Comparison of ENCODE assay signal across 17 cellular contexts in the genomic region with DNA sequence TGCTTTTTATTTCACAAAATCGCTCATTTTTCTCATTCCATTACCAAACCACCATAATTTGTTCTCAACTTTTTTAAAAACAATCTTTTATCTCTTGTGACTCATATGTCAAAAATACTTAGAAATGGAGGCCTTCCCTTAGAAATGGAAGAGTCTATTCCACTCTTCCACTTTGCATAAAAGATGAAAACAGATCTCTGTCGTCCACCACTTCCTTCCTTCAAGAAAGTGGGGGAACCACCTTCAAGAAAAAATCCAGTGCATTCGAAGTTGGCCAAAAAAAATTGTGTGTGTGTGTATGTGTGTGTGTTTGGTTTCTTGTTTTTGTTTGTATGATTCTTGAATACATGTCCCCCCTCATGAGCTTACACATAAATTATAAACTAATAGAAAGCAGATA.
DNase-seq lines count a peak whose midpoint lies in the region; ATAC-seq lines count a peak whose summit lies in the region.
"Had no signal": no experiment of that assay in that cellular context is flagged by ENCODE, and none has a peak within 500 bp of the region (broad histone marks: within the 10 kb centered on the region; RNA-seq: fewer than 3 reads in every experiment).

No MANE protein-coding gene starts in this region.

- no peaks in the 10 kb centered on the region for H3K4me1 ChIP-seq in CD4-positive, CD25-positive, alpha-beta regulatory T cell (ENCODE audit: control insufficient read depth, insufficient read depth, low read length, poor library complexity, severe bottlenecking)
- H3K4me1 ChIP-seq: BLaER1, HAP-1 had no signal

- POLR2A ChIA-PET in activated CD4-positive, alpha-beta memory T cell treated with anti-CD3 and anti-CD28 coated beads, Interleukin-2, amount 10 ng/mL, durations not matched to agents 7 days and 5 days (lab: Charles Lee), result no interaction called here

- intact Hi-C loops in activated CD4-positive, alpha-beta T cell treated with anti-CD3 and anti-CD28 coated beads, Interleukin-2, amount 10 ng/mL, durations not matched to agents 24 days and 14 days (cut with micrococcal nuclease), result loop anchor here (1.0 to 5.0 kb wide), 3 partner anchors 8 to 452 kb away; no protein-coding TSS in a partner anchor

- H3K27ac Mint-ChIP-seq in activated CD4-positive, alpha-beta T cell treated with anti-CD3 and anti-CD28 coated beads, Interleukin-2, amount 10 ng/mL, durations not matched to agents 24 days and 14 days, result peak overlapping the region; percentile 51
- peak overlapping the region in 2 of 3 donors; percentile 32 to 74 for H3K27ac Mint-ChIP-seq in CD4-positive, CD25-positive, alpha-beta regulatory T cell
- peak overlapping the region; percentile 61 for H3K27ac Mint-ChIP-seq in activated CD4-positive, alpha-beta memory T cell treated with anti-CD3 and anti-CD28 coated beads, Interleukin-2, amount 10 ng/mL, durations not matched to agents 7 days and 5 days
- H3K27ac Mint-ChIP-seq in naive B cell, result peak overlapping the region in 1 of 6 donors; percentile 19

- H3K27me3 Mint-ChIP-seq in activated CD4-positive, alpha-beta T cell treated with anti-CD3 and anti-CD28 coated beads, Interleukin-2, amount 10 ng/mL, durations not matched to agents 24 days and 14 days, result no peaks in the 10 kb centered on the region
- no peaks in the 10 kb centered on the region for H3K27me3 Mint-ChIP-seq in CD4-positive, CD25-positive, alpha-beta regulatory T cell
- no peaks in the 10 kb centered on the region for H3K27me3 Mint-ChIP-seq in activated CD4-positive, alpha-beta memory T cell treated with anti-CD3 and anti-CD28 coated beads, Interleukin-2, amount 10 ng/mL, durations not matched to agents 7 days and 5 days
- no peaks in the 10 kb centered on the region for H3K27me3 Mint-ChIP-seq in naive B cell

- H3K36me3 Mint-ChIP-seq in activated CD4-positive, alpha-beta T cell treated with anti-CD3 and anti-CD28 coated beads, Interleukin-2, amount 10 ng/mL, durations not matched to agents 24 days and 14 days (ENCODE audit: low read depth), result no peaks in the 10 kb centered on the region
- no peaks in the 10 kb centered on the region for H3K36me3 Mint-ChIP-seq in CD4-positive, CD25-positive, alpha-beta regulatory T cell
- H3K36me3 Mint-ChIP-seq in activated CD4-positive, alpha-beta memory T cell treated with anti-CD3 and anti-CD28 coated beads, Interleukin-2, amount 10 ng/mL, durations not matched to agents 7 days and 5 days (ENCODE audit: low read depth), result peaks cover 2% of the 10 kb centered on the region
- no peaks in the 10 kb centered on the region for H3K36me3 Mint-ChIP-seq in naive B cell

- H3K4me3 ChIP-seq in CD4-positive, CD25-positive, alpha-beta regulatory T cell (ENCODE audit: low read depth, low read length), result peak overlapping the region; percentile 4
- H3K4me3 ChIP-seq: BLaER1, HAP-1 had no signal

- H3K9me3 Mint-ChIP-seq in activated CD4-positive, alpha-beta T cell treated with anti-CD3 and anti-CD28 coated beads, Interleukin-2, amount 10 ng/mL, durations not matched to agents 24 days and 14 days, result peaks cover 4% of the 10 kb centered on the region
- peaks cover 0 to 3% (median 0%) of the 10 kb centered on the region in 7 donors for H3K9me3 Mint-ChIP-seq in CD4-positive, CD25-positive, alpha-beta regulatory T cell
- peaks cover 2% of the 10 kb centered on the region for H3K9me3 Mint-ChIP-seq in activated CD4-positive, alpha-beta memory T cell treated with anti-CD3 and anti-CD28 coated beads, Interleukin-2, amount 10 ng/mL, durations not matched to agents 7 days and 5 days
- H3K9me3 Mint-ChIP-seq in naive B cell, result no peaks in the 10 kb centered on the region

- CTCF ChIA-PET in activated CD4-positive, alpha-beta memory T cell treated with anti-CD3 and anti-CD28 coated beads, Interleukin-2, amount 10 ng/mL, durations not matched to agents 7 days and 5 days (lab: Charles Lee), result no interaction called here

- peaks cover 22% of the 10 kb centered on the region for H3K4me1 Mint-ChIP-seq in activated CD4-positive, alpha-beta T cell treated with anti-CD3 and anti-CD28 coated beads, Interleukin-2, amount 10 ng/mL, durations not matched to agents 24 days and 14 days
- H3K4me1 Mint-ChIP-seq in CD4-positive, CD25-positive, alpha-beta regulatory T cell, result peaks cover 15 to 34% (median 25%) of the 10 kb centered on the region in 4 donors
- peaks cover 32% of the 10 kb centered on the region for H3K4me1 Mint-ChIP-seq in activated CD4-positive, alpha-beta memory T cell treated with anti-CD3 and anti-CD28 coated beads, Interleukin-2, amount 10 ng/mL, durations not matched to agents 7 days and 5 days
- H3K4me1 Mint-ChIP-seq in naive B cell, result peaks cover 10 to 19% (median 18%) of the 10 kb centered on the region in 3 donors

- DNase-seq in activated CD4-positive, alpha-beta T cell treated with anti-CD3 and anti-CD28 coated beads, Interleukin-2, amount 10 ng/mL, durations not matched to agents 24 days and 14 days, result peak; percentile 62
- DNase-seq in activated CD4-positive, alpha-beta T cell treated with anti-CD3 and anti-CD28 coated beads for 4 hours, result no peak
- peak in 2 of 3 donors; percentile 12 to 87 for DNase-seq in CD4-positive, CD25-positive, alpha-beta regulatory T cell
- DNase-seq in activated CD4-positive, alpha-beta memory T cell treated with anti-CD3 and anti-CD28 coated beads, Interleukin-2, amount 10 ng/mL, durations not matched to agents 7 days and 5 days, result no peak
- DNase-seq in naive B cell (peak; percentile 2), NCI-H2081 (lab: John Stamatoyannopoulos, UW) (no peak), NCI-H748 (lab: John Stamatoyannopoulos, UW; ENCODE audit: unreplicated experiment) (no peak)
- DNase-seq: DMS79 treated with DMSO at 0.1 percent for 48 hours; NCI-H187 treated with DMSO at 0.1 percent for 48 hours; NCI-H2171; NCI-H446; NCI-H69; NK-92 treated with Interleukin-12 subunit alpha and Interleukin-12 subunit beta, amount 100 ng/mL, for 24 hours had no signal

- H3K27me3 ChIP-seq in CD4-positive, CD25-positive, alpha-beta regulatory T cell (ENCODE audit: control insufficient read depth, insufficient read depth, low read length), result no peaks in the 10 kb centered on the region
- H3K27me3 ChIP-seq: BLaER1 had no signal

- no peaks in the 10 kb centered on the region for H3K36me3 ChIP-seq in CD4-positive, CD25-positive, alpha-beta regulatory T cell (ENCODE audit: control insufficient read depth, insufficient read depth, low read length)
- H3K36me3 ChIP-seq: BLaER1, HAP-1 had no signal

- peak in 1 of 2 donors; percentile 56 for ATAC-seq in CD4-positive, CD25-positive, alpha-beta regulatory T cell (ENCODE audit: low read depth in 2 of 2)
- ATAC-seq in naive B cell (ENCODE audit: low read depth in 2 of 2) (peak in 1 of 2 donors; percentile 32), GM19351 (IDR thresholded peaks at IDR 0.05; ENCODE audit: unreplicated experiment) (no peak)

- peak overlapping the region; percentile 2 for H3K4me3 Mint-ChIP-seq in activated CD4-positive, alpha-beta T cell treated with anti-CD3 and anti-CD28 coated beads, Interleukin-2, amount 10 ng/mL, durations not matched to agents 24 days and 14 days
- peak overlapping the region in 1 of 4 donors; percentile 48 for H3K4me3 Mint-ChIP-seq in CD4-positive, CD25-positive, alpha-beta regulatory T cell
- no peak overlapping the region for H3K4me3 Mint-ChIP-seq in activated CD4-positive, alpha-beta memory T cell treated with anti-CD3 and anti-CD28 coated beads, Interleukin-2, amount 10 ng/mL, durations not matched to agents 7 days and 5 days
- peak overlapping the region in 1 of 8 donors; percentile 71 for H3K4me3 Mint-ChIP-seq in naive B cell

- no peaks in the 10 kb centered on the region for H3K9me3 ChIP-seq in CD4-positive, CD25-positive, alpha-beta regulatory T cell (ENCODE audit: control insufficient read depth in 2 of 2, low read length in 2 of 2)
- H3K9me3 ChIP-seq: BLaER1, HAP-1 had no signal

- no peak overlapping the region for H3K27ac ChIP-seq in CD4-positive, CD25-positive, alpha-beta regulatory T cell (ENCODE audit: insufficient read depth, low read length, poor library complexity, severe bottlenecking)
- H3K27ac ChIP-seq: BLaER1, HL-60 had no signal

Comparison
In these comparisons a context has a peak if more than half of its experiments do, and no peak if none do; other contexts are left out.
1. DNase-seq: peak in activated CD4-positive, alpha-beta T cell treated with anti-CD3 and anti-CD28 coated beads, Interleukin-2, amount 10 ng/mL, durations not matched to agents 24 days and 14 days (single experiment), CD4-positive, CD25-positive, alpha-beta regulatory T cell (2 of 3) and naive B cell (single experiment); none in activated CD4-positive, alpha-beta T cell treated with anti-CD3 and anti-CD28 coated beads for 4 hours (0 of 2), activated CD4-positive, alpha-beta memory T cell treated with anti-CD3 and anti-CD28 coated beads, Interleukin-2, amount 10 ng/mL, durations not matched to agents 7 days and 5 days (single experiment), NCI-H2081 (0 of 2) and NCI-H748 (single experiment).